In genomic region chr19:41353466-41354342, GRCh38 we compare ENCODE assay signal across 8 cellular contexts. TPM values are rescaled to one million over a fixed set of nuclear protein-coding genes. Genes with fewer than 3 reads are reported as not detected.
DNase-seq lines count a peak whose midpoint lies in the region; ATAC-seq and TF ChIP-seq lines count a peak whose summit lies in the region.

TSS of gene TGFB1 (minus strand) at chr19:41353922. CDS start at chr19:41353044, 878 bp downstream.

- H3K9me3 ChIP-seq in neural cell (ENCODE audit: low read length) = no peaks in the 10 kb centered on the region

- no peaks in the 10 kb centered on the region for H4K20me1 ChIP-seq in neural cell (ENCODE audit: insufficient read depth)

- H3F3A ChIP-seq in neural cell (ENCODE audit: insufficient read depth, low read length, poor library complexity, severe bottlenecking) = no peaks in the 10 kb centered on the region

- no peaks in the 10 kb centered on the region for H3K36me3 ChIP-seq in neural cell (ENCODE audit: insufficient read depth, low read length)

- H3K27me3 ChIP-seq in neural cell (ENCODE audit: insufficient read depth, low read depth, low read length) = peaks cover 52% of the 10 kb centered on the region

- H3K4me3 ChIP-seq in fibroblast of the aortic adventitia (ENCODE audit: low read depth, low read length) (peak within 1 kb of the TSS; percentile 93), neural cell (ENCODE audit: low read length) (peak within 1 kb of the TSS; percentile 65)

- H3K9ac ChIP-seq in neural cell (ENCODE audit: low read length) = peak within 1 kb of the TSS; percentile 36

- no peaks in the 10 kb centered on the region for H3K79me2 ChIP-seq in neural cell (replicated peaks; ENCODE audit: insufficient read depth, low read length)

- peak; percentile 91 for TF ChIP-seq CTCF in AG09319 (IDR thresholded peaks at IDR 0.05; ENCODE audit: low read depth, low read length)
- TF ChIP-seq CTCF in fibroblast of the aortic adventitia (IDR thresholded peaks at IDR 0.05; ENCODE audit: insufficient read depth, low read length) = peak; percentile 91
- TF ChIP-seq CTCF in neural cell (IDR thresholded peaks at IDR 0.05; ENCODE audit: poor library complexity, severe bottlenecking) = peak; percentile 71

- H3K4me2 ChIP-seq in neural cell (ENCODE audit: low read length) = no peak within 1 kb of the TSS

- H3K9me2 ChIP-seq in neural cell (ENCODE audit: insufficient read depth, low read length) = no peaks in the 10 kb centered on the region

- no peak within 1 kb of the TSS for H2AFZ ChIP-seq in neural cell (ENCODE audit: low read depth, low read length)

- TF ChIP-seq RAD21 in neural cell (conservative IDR thresholded peaks at IDR 0.05) = peak; percentile 24

- DNase-seq in AG09319 (ENCODE audit: extremely low read depth, low read depth) (peak; percentile 84), SHP77 treated with DMSO at 0.1 percent for 48 hours (lab: John Stamatoyannopoulos, UW) (peak; percentile 20), fibroblast of the aortic adventitia (ENCODE audit: low read depth) (peak; percentile 88)
- DNase-seq in activated T-helper 9 cell treated with anti-CD3 and anti-CD28 coated beads, Interleukin-2, amount 50 U/mL, for 16 hours (ENCODE audit: low read depth) = peak; percentile 91
- DNase-seq in stimulated activated naive CD8-positive, alpha-beta T cell treated with anti-CD3 and anti-CD28 coated beads, Interleukin-15, Interleukin-2, amounts not matched to agents 100 U/mL and 50 U/mL, for 24 hours = peak; percentile 95

- H3K27ac ChIP-seq in neural cell (ENCODE audit: low read length) = no peak within 1 kb of the TSS

- ATAC-seq in GM19035 (IDR thresholded peaks at IDR 0.05; ENCODE audit: unreplicated experiment) (peak; percentile 46), HG03565 (IDR thresholded peaks at IDR 0.05; ENCODE audit: unreplicated experiment) (peak; percentile 32)
- peak; percentile 51 for ATAC-seq in stimulated activated naive CD8-positive, alpha-beta T cell treated with anti-CD3 and anti-CD28 coated beads, Interleukin-15, Interleukin-2, amounts not matched to agents 100 U/mL and 50 U/mL, for 24 hours

- no peak for TF ChIP-seq EP300 in neural cell (conservative IDR thresholded peaks at IDR 0.05; ENCODE audit: poor library complexity, severe bottlenecking)

TF ChIP-seq in neural cell, 6 proteins besides CTCF, POLR2A, EP300 and RAD21:
- peak; percentile 57 for TF ChIP-seq SMC3 (conservative IDR thresholded peaks at IDR 0.05; ENCODE audit: poor library complexity)
- no peak for TF ChIP-seq POLR2AphosphoS5 (IDR thresholded peaks at IDR 0.05)

RNA-seq across cellular contexts. Expression of gene TGFB1, which starts in this region (rescaled TPM):
- 18.7 and 19.8 TPM in 2 replicates for total RNA-seq in fibroblast of the aortic adventitia (ENCODE audit: low replicate concordance)
- polyA plus RNA-seq in neural cell = 0.10 TPM in 1 of 2 replicates, not detected in the other
- polyA minus RNA-seq in neural cell = 0.73 TPM in 1 of 2 replicates, not detected in the other

Comparison
In these comparisons a context has a peak if more than half of its experiments do, and no peak if none do; other contexts are left out.
1. DNase-seq: peak in every context shown above with its lines; median percentile 95 in stimulated activated naive CD8-positive, alpha-beta T cell treated with anti-CD3 and anti-CD28 coated beads, Interleukin-15, Interleukin-2, amounts not matched to agents 100 U/mL and 50 U/mL, for 24 hours; 91 in activated T-helper 9 cell treated with anti-CD3 and anti-CD28 coated beads, Interleukin-2, amount 50 U/mL, for 16 hours; 88 in fibroblast of the aortic adventitia; 84 in AG09319; 20 in SHP77 treated with DMSO at 0.1 percent for 48 hours.